2 cellular contexts compared by ENCODE assay signal in genomic region chr1:3355089-3355488, GRCh38.
TF ChIP-seq lines count a peak whose summit lies in the region.

No MANE protein-coding gene starts in this region.

TF ChIP-seq in HepG2, 621 proteins besides CTCF, POLR2A, EP300 and RAD21:
- TF ChIP-seq MTA1 (CRISPR knock-in tag; IDR thresholded peaks at IDR 0.05; ENCODE audit: borderline replicate concordance) (0 out of 2 replicates have a peak, but pooled peaks have one; percentile 9), PTBP1 (IDR thresholded peaks at IDR 0.05; ENCODE audit: low read depth, low read length, poor library complexity, severe bottlenecking) (peak; percentile 32), ZNF501 (CRISPR knock-in tag; IDR thresholded peaks at IDR 0.05) (0 out of 2 replicates have a peak, but pooled peaks have one; percentile 1), ZFX (CRISPR knock-in tag; IDR thresholded peaks at IDR 0.05; ENCODE audit: low read depth) (peak; percentile 43; the same call in 1 of the 2 replicates), HES4 (CRISPR knock-in tag; IDR thresholded peaks at IDR 0.05; ENCODE audit: borderline replicate concordance) (no peak), SSRP1 (CRISPR knock-in tag; IDR thresholded peaks at IDR 0.05) (no peak)

TF ChIP-seq in H1, 55 proteins besides CTCF, POLR2A, EP300 and RAD21:
- TF ChIP-seq NRF1 (IDR thresholded peaks at IDR 0.05; ENCODE audit: low read depth, low read length) (no peak), ATF2 (IDR thresholded peaks at IDR 0.05; ENCODE audit: low read length) (no peak), PHF8 (conservative IDR thresholded peaks at IDR 0.05; ENCODE audit: low read depth, low read length) (no peak), SIX5 (IDR thresholded peaks at IDR 0.05; ENCODE audit: low read depth, low read length) (no peak), NANOG (IDR thresholded peaks at IDR 0.05; ENCODE audit: insufficient read depth, low read depth, low read length, poor library complexity, severe bottlenecking) (no peak), RNF2 (IDR thresholded peaks at IDR 0.05; ENCODE audit: borderline replicate concordance, low read depth, low read length, missing control alignments, poor library complexity, severe bottlenecking) (no peak), EGR1 (IDR thresholded peaks at IDR 0.05; ENCODE audit: borderline replicate concordance, low read depth, low read length) (no peak), RBBP5 (IDR thresholded peaks at IDR 0.05; ENCODE audit: borderline replicate concordance, low read depth, low read length) (no peak), SIRT6 (IDR thresholded peaks at IDR 0.05; ENCODE audit: low read length) (no peak), RFX5 (IDR thresholded peaks at IDR 0.05; ENCODE audit: borderline replicate concordance, low read depth, low read length) (no peak), TEAD4 (IDR thresholded peaks at IDR 0.05; ENCODE audit: low read depth, low read length) (no peak)
